In genomic region chr18:8756571-8756970, GRCh38 we compare ENCODE assay signal across 25 cellular contexts. TPM values are rescaled to one million over a fixed set of nuclear protein-coding genes. Genes with fewer than 3 reads are reported as not detected.
DNase-seq lines count a peak whose midpoint lies in the region; ATAC-seq and TF ChIP-seq lines count a peak whose summit lies in the region.
"Had no signal": no experiment of that assay in that cellular context is flagged by ENCODE, and none has a peak within 500 bp of the region (broad histone marks: within the 10 kb centered on the region; RNA-seq: fewer than 3 reads in every experiment).

No MANE protein-coding gene starts in this region.

- H3K4me1 ChIP-seq in Loucy (ENCODE audit: insufficient read depth, low read length, poor library complexity, severe bottlenecking): peaks cover 52% of the 10 kb centered on the region
- no peaks in the 10 kb centered on the region for H3K4me1 ChIP-seq in endodermal cell (ENCODE audit: control insufficient read depth, insufficient read depth, low read length)
- H3K4me1 ChIP-seq in testis: no peaks in the 10 kb centered on the region
- H3K4me1 ChIP-seq: SJCRH30 had no signal

- TF ChIP-seq CTCF in Loucy (conservative IDR thresholded peaks at IDR 0.05; ENCODE audit: low read length) (0 out of 2 replicates have a peak, but pooled peaks have one; percentile 9), endodermal cell (conservative IDR thresholded peaks at IDR 0.05) (peak; percentile 15), testis (IDR thresholded peaks at IDR 0.05) (no peak), WTC11 (IDR thresholded peaks at IDR 0.05) (no peak)

- H3K4me3 ChIP-seq in Loucy (ENCODE audit: low read length, poor library complexity, severe bottlenecking) (no peak overlapping the region), endodermal cell (ENCODE audit: low read length) (no peak overlapping the region), testis (no peak overlapping the region)
- H3K4me3 ChIP-seq: A549, MG63, PC-9, SJCRH30 had no signal

- peaks cover 21% of the 10 kb centered on the region for H3K36me3 Mint-ChIP-seq in endodermal cell (ENCODE audit: low read depth)
- H3K36me3 Mint-ChIP-seq in WTC11: peaks cover 48% of the 10 kb centered on the region
- H3K36me3 Mint-ChIP-seq: CD14-positive monocyte had no signal

- CTCF ChIA-PET in WTC11 (lab: Charles Lee): no interaction called here

- H3K9me3 ChIP-seq in Loucy (ENCODE audit: insufficient read depth, low read depth, low read length) (peaks cover 6% of the 10 kb centered on the region; the same call in 1 of the 2 replicates), endodermal cell (ENCODE audit: control insufficient read depth, low read length) (peaks cover 14% of the 10 kb centered on the region), testis (no peaks in the 10 kb centered on the region)
- H3K9me3 ChIP-seq: A549, MG63, SJCRH30 had no signal

- H3K27me3 Mint-ChIP-seq in endodermal cell (ENCODE audit: insufficient read depth) (no peaks in the 10 kb centered on the region), WTC11 (ENCODE audit: low read depth) (no peaks in the 10 kb centered on the region)

- H3K27me3 ChIP-seq in Loucy (ENCODE audit: insufficient read depth, low read length, poor library complexity, severe bottlenecking) (no peaks in the 10 kb centered on the region), endodermal cell (ENCODE audit: control insufficient read depth, insufficient read depth, low read length, poor library complexity, severe bottlenecking) (no peaks in the 10 kb centered on the region), testis (no peaks in the 10 kb centered on the region)
- H3K27me3 ChIP-seq: MG63, SJCRH30 had no signal

- no peak for TF ChIP-seq POLR2A in testis (IDR thresholded peaks at IDR 0.05)

- peaks cover 3% of the 10 kb centered on the region; the same call in 1 of the 2 replicates for H3K36me3 ChIP-seq in Loucy (ENCODE audit: insufficient read depth, low read length)
- H3K36me3 ChIP-seq in endodermal cell (ENCODE audit: control insufficient read depth, insufficient read depth, low read length): no peaks in the 10 kb centered on the region
- no peaks in the 10 kb centered on the region for H3K36me3 ChIP-seq in testis (ENCODE audit: low read depth, missing control alignments)
- H3K36me3 ChIP-seq: SJCRH30 had no signal

- ATAC-seq in WTC11 (no peak), HG02759 (IDR thresholded peaks at IDR 0.05; ENCODE audit: unreplicated experiment) (no peak)
- ATAC-seq: A549, Right ventricle myocardium inferior had no signal

- POLR2A ChIA-PET in WTC11 (lab: Charles Lee): interaction anchor here (1.7 kb wide), 1 partner anchor 10 kb away, joined by 4 read pairs; no protein-coding TSS in a partner anchor

- intact Hi-C loops in testis (cut with DNase I; ENCODE audit: low total_unique reads): no loop called here

- no peak overlapping the region for H2AFZ ChIP-seq in Loucy (ENCODE audit: low read length)
- H2AFZ ChIP-seq: PC-9 had no signal

- no peaks in the 10 kb centered on the region for H3K9me2 ChIP-seq in Loucy (replicated peaks; ENCODE audit: low read depth, low read length)

- WGBS in endodermal cell (ENCODE audit: insufficient coverage in 1 of 2, insufficient read length in 1 of 2), 2 experiments: 88% methylated on average over 2 of the region's 2 CpGs; no CpG with 5 or more reads in 1 of the 2 experiments
- WGBS in testis, 2 donors: 77 to 78% methylated on average over 2 of the region's 2 CpGs

- H3K9ac ChIP-seq in Loucy (ENCODE audit: low read depth, low read length, poor library complexity, severe bottlenecking) (peak overlapping the region; percentile 14), endodermal cell (ENCODE audit: extremely low read depth, low read length, poor library complexity, severe bottlenecking) (no peak overlapping the region)

- H3K27ac ChIP-seq in endodermal cell (ENCODE audit: low read depth, low read length) (no peak overlapping the region), testis (no peak overlapping the region)
- H3K27ac ChIP-seq: HL-60, PC-9, SJCRH30 had no signal

- H3K79me2 ChIP-seq in Loucy (ENCODE audit: insufficient read depth, low read length): peaks cover 6% of the 10 kb centered on the region; the same call in 1 of the 2 replicates

- H3K4me2 ChIP-seq in Loucy (ENCODE audit: low read depth, low read length, poor library complexity, severe bottlenecking): no peak overlapping the region
- H3K4me2 ChIP-seq: A549, PC-9 had no signal

- peaks cover 3% of the 10 kb centered on the region; the same call in 1 of the 2 replicates for H3F3A ChIP-seq in Loucy (ENCODE audit: low read depth)

- H3K4me3 Mint-ChIP-seq in endodermal cell (no peak overlapping the region), WTC11 (no peak overlapping the region)
- H3K4me3 Mint-ChIP-seq: CD14-positive monocyte had no signal

- H3K4me1 Mint-ChIP-seq in endodermal cell (peaks cover 9% of the 10 kb centered on the region), WTC11 (peaks cover 15% of the 10 kb centered on the region)
- H3K4me1 Mint-ChIP-seq: CD14-positive monocyte had no signal

- peaks cover 10% of the 10 kb centered on the region for H3K9me3 Mint-ChIP-seq in endodermal cell
- H3K9me3 Mint-ChIP-seq in WTC11: peaks cover 13% of the 10 kb centered on the region

- H3K27ac Mint-ChIP-seq in endodermal cell (no peak overlapping the region), WTC11 (no peak overlapping the region)
- H3K27ac Mint-ChIP-seq: CD14-positive monocyte had no signal

- H4K20me1 ChIP-seq in Loucy (ENCODE audit: insufficient read depth, low read length, poor library complexity, severe bottlenecking): no peaks in the 10 kb centered on the region

- DNase-seq in EH (ENCODE audit: low read depth): peak; percentile 30
- no peak for DNase-seq in endodermal cell
- DNase-seq in testis: peak; percentile 8
- no peak for DNase-seq in WTC11 (ENCODE audit: low spot score)
- DNase-seq in activated effector memory CD4-positive, alpha-beta T cell treated with anti-CD3 and anti-CD28 coated beads, Interleukin-2, amount 50 U/mL, for 16 hours: no peak
- DNase-seq: AML-193; Calu3; CD8-positive, alpha-beta memory T cell; HCEC 1CT; Karpas-422; MG63; NCI-H1105 treated with DMSO at 0.1 percent for 48 hours; NCI-H146; NCI-H1930; NCI-H2107; NCI-H524; NCI-H748 treated with DMSO at 0.1 percent for 48 hours; PC-9; SJCRH30 had no signal

TF ChIP-seq in WTC11, 78 proteins besides CTCF, POLR2A, EP300 and RAD21 (continues in another document):
- TF ChIP-seq CREB1 (CRISPR knock-in tag; IDR thresholded peaks at IDR 0.05) (no peak), ZNF281 (CRISPR knock-in tag; IDR thresholded peaks at IDR 0.05) (no peak), ZSCAN18 (CRISPR knock-in tag; IDR thresholded peaks at IDR 0.05) (no peak), GTF2I (CRISPR knock-in tag; conservative IDR thresholded peaks at IDR 0.05) (no peak), SOX15 (CRISPR knock-in tag; IDR thresholded peaks at IDR 0.05) (no peak), GABPB1 (CRISPR knock-in tag; IDR thresholded peaks at IDR 0.05) (no peak), TEAD1 (CRISPR knock-in tag; IDR thresholded peaks at IDR 0.05) (no peak), ATF2 (CRISPR knock-in tag; IDR thresholded peaks at IDR 0.05; ENCODE audit: borderline replicate concordance, low read depth) (no peak)

RNA-seq across cellular contexts. Expression of gene MTCL1, which starts 51.2 kb away (rescaled TPM):
- total RNA-seq in endodermal cell (10 to 100 TPM; 15.0 to 26.0 TPM), testis (100 to 1,000 TPM in 1 of 2 donors, 10 to 100 TPM in 1; 95.8 to 139 TPM), WTC11 (2021) (50.0 to 64.3 TPM (median 52.9 TPM) in 3 replicates)
- 31.7 TPM for polyA plus RNA-seq in endodermal cell (2013, experiment 1 of 2)
- 26.8 TPM for polyA plus RNA-seq in endodermal cell (2013, experiment 2 of 2)
- 27.5 TPM for polyA plus RNA-seq in testis (ENCODE audit: insufficient read depth, low read depth, low replicate concordance)
- polyA plus RNA-seq: CD14-positive monocyte; CD8-positive, alpha-beta memory T cell had no signal

Comparison
In these comparisons a context has a peak if more than half of its experiments do, and no peak if none do; other contexts are left out.
1. DNase-seq: peak in EH (single experiment) and testis (single experiment); none in endodermal cell (single experiment), WTC11 (single experiment) and activated effector memory CD4-positive, alpha-beta T cell treated with anti-CD3 and anti-CD28 coated beads, Interleukin-2, amount 50 U/mL, for 16 hours (single experiment).
2. CTCF ChIP-seq: peak in Loucy (single experiment) and endodermal cell (single experiment); none in testis (0 of 3) and WTC11 (single experiment).